In genomic region chr3:47802734-47803477, GRCh38 we compare ENCODE assay signal across 1 cellular context.
TF ChIP-seq lines count a peak whose summit lies in the region.

Gene DHX30, plus strand, starts transcription at chr3:47803138. Its CDS starts 7,546 bp downstream, at chr3:47810684.

TF ChIP-seq in GM12878, 131 proteins besides CTCF, POLR2A, EP300 and RAD21 (continued from another document and continues in another):
- no peak for TF ChIP-seq ZZZ3 (IDR thresholded peaks at IDR 0.05; ENCODE audit: control insufficient read depth, insufficient read length, low read depth)
- TF ChIP-seq MAX (IDR thresholded peaks at IDR 0.05; ENCODE audit: low read depth, low read length) = no peak
- peak; percentile 80 for TF ChIP-seq GATAD2B (conservative IDR thresholded peaks at IDR 0.05; ENCODE audit: low read depth)
- TF ChIP-seq RAD51 (IDR thresholded peaks at IDR 0.05) = no peak
- TF ChIP-seq PBX3 (IDR thresholded peaks at IDR 0.05; ENCODE audit: insufficient replicate concordance, low read depth, low read length) = no peak
- TF ChIP-seq HCFC1 (IDR thresholded peaks at IDR 0.05; ENCODE audit: low read length) = peak; percentile 92
- no peak; the same call in none of the 2 replicates for TF ChIP-seq MXI1 (IDR thresholded peaks at IDR 0.05; ENCODE audit: low read depth, low read length)
- TF ChIP-seq HSF1 (IDR thresholded peaks at IDR 0.05; ENCODE audit: low read depth, low read length) = no peak
- TF ChIP-seq MYC (IDR thresholded peaks at IDR 0.05; ENCODE audit: insufficient read depth, insufficient read length, insufficient replicate concordance, low read length, severe bottlenecking) = no peak
- no peak for TF ChIP-seq MEF2A (IDR thresholded peaks at IDR 0.05; ENCODE audit: insufficient read depth, low read depth, low read length)
- no peak for TF ChIP-seq MYB (IDR thresholded peaks at IDR 0.05; ENCODE audit: borderline replicate concordance, low read depth, low read length)
- no peak for TF ChIP-seq RFX5 (IDR thresholded peaks at IDR 0.05; ENCODE audit: low read depth, low read length)
- TF ChIP-seq CHD2 (IDR thresholded peaks at IDR 0.05; ENCODE audit: borderline replicate concordance, low read depth, low read length) = peak; percentile 29; the same call in 1 of the 2 replicates
- TF ChIP-seq ZBTB4 (CRISPR knock-in tag; IDR thresholded peaks at IDR 0.05) = no peak
- no peak for TF ChIP-seq FOS (IDR thresholded peaks at IDR 0.05; ENCODE audit: borderline replicate concordance, extremely low read depth, insufficient read length)
- peak; percentile 33; the same call in 1 of the 2 replicates for TF ChIP-seq FOXK2 (IDR thresholded peaks at IDR 0.05)
- peak; percentile 90 for TF ChIP-seq NKRF (conservative IDR thresholded peaks at IDR 0.05)
- peak; percentile 90 for TF ChIP-seq GABPA (IDR thresholded peaks at IDR 0.05; ENCODE audit: low read depth)
- no peak for TF ChIP-seq IKZF2 (IDR thresholded peaks at IDR 0.05)
- TF ChIP-seq ZNF207 (IDR thresholded peaks at IDR 0.05; ENCODE audit: borderline replicate concordance) = peak; percentile 61; the same call in 1 of the 2 replicates
- no peak for TF ChIP-seq PKNOX1 (IDR thresholded peaks at IDR 0.05)
- TF ChIP-seq SIN3A (IDR thresholded peaks at IDR 0.05; ENCODE audit: low read depth, low read length) = no peak
- no peak for TF ChIP-seq ASH2L (IDR thresholded peaks at IDR 0.05; ENCODE audit: borderline replicate concordance, low read depth)
- TF ChIP-seq CREB1 (IDR thresholded peaks at IDR 0.05; ENCODE audit: low read depth) = peak; percentile 84
- peak; percentile 77 for TF ChIP-seq ZBTB40 (IDR thresholded peaks at IDR 0.05; ENCODE audit: borderline replicate concordance)
- peak; percentile 72 for TF ChIP-seq NR2C1 (IDR thresholded peaks at IDR 0.05)
- TF ChIP-seq ESRRA (IDR thresholded peaks at IDR 0.05; ENCODE audit: low read length) = no peak
- no peak for TF ChIP-seq ZNF384 (IDR thresholded peaks at IDR 0.05; ENCODE audit: borderline replicate concordance, low read depth, low read length)
- TF ChIP-seq TARDBP (IDR thresholded peaks at IDR 0.05; ENCODE audit: borderline replicate concordance) = no peak
- no peak for TF ChIP-seq RUNX3 (IDR thresholded peaks at IDR 0.05; ENCODE audit: low read length)
- no peak for TF ChIP-seq KLF5 (IDR thresholded peaks at IDR 0.05; ENCODE audit: partially characterized antibody)
- peak; percentile 54 for TF ChIP-seq USF2 (IDR thresholded peaks at IDR 0.05; ENCODE audit: borderline replicate concordance, low read depth, low read length)
- no peak for TF ChIP-seq JUND (IDR thresholded peaks at IDR 0.05; ENCODE audit: low read depth, low read length)
- TF ChIP-seq ZBED1 (IDR thresholded peaks at IDR 0.05; ENCODE audit: borderline replicate concordance) = no peak
- TF ChIP-seq BCLAF1 (IDR thresholded peaks at IDR 0.05) = no peak
- no peak for TF ChIP-seq RELB (IDR thresholded peaks at IDR 0.05; ENCODE audit: low read depth)
- no peak for TF ChIP-seq YBX1 (IDR thresholded peaks at IDR 0.05)
- 0 out of 2 replicates have a peak, but pooled peaks have one; percentile 23 for TF ChIP-seq TCF12 (IDR thresholded peaks at IDR 0.05; ENCODE audit: low read depth, low read length)
- TF ChIP-seq STAT1 (conservative IDR thresholded peaks at IDR 0.05) = no peak
- peak; percentile 66; the same call in 1 of the 2 replicates for TF ChIP-seq CREM (IDR thresholded peaks at IDR 0.05; ENCODE audit: low read depth)
- TF ChIP-seq SIX5 (IDR thresholded peaks at IDR 0.05; ENCODE audit: low read depth, low read length, severe bottlenecking) = peak; percentile 86
- TF ChIP-seq SMC3 (IDR thresholded peaks at IDR 0.05; ENCODE audit: borderline replicate concordance, low read length) = no peak
- no peak for TF ChIP-seq SUZ12 (IDR thresholded peaks at IDR 0.05; ENCODE audit: unreplicated experiment)
- TF ChIP-seq EGR1 (IDR thresholded peaks at IDR 0.05; ENCODE audit: borderline replicate concordance in 1 of 2, low read depth in 2 of 2, low read length in 2 of 2) = peak in 1 of 2 experiments; percentile 98; a peak in 2 of 3 replicates
- peak; percentile 54 for TF ChIP-seq NR2F1 (conservative IDR thresholded peaks at IDR 0.05)
- TF ChIP-seq RCOR1 (conservative IDR thresholded peaks at IDR 0.05; ENCODE audit: low read depth, low read length) = 0 out of 2 replicates have a peak, but pooled peaks have one; percentile 53
